In the genomic region with DNA sequence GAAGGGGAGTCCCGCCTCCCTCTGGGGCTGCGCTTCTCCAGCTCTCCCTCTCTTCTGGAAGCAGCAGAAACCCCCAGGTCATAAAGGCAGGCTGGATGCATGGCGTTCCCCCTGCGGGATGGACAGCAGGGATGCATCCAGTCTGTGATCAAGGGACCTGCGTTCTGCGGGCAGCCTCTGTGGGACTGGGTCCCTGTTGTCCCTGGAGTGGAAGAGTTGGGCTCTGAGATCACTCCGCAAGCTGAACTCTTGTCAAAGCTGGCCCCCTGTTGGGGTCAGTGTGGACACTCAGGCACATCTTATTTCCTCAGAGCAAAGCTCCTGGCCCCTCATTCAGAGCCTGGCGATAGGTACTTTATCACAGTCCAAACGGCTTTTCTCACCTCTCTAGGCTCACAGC, we compare ENCODE assay signal across 22 cellular contexts.
DNase-seq lines count a peak whose midpoint lies in the region; ATAC-seq and TF ChIP-seq lines count a peak whose summit lies in the region.
"Had no signal": no experiment of that assay in that cellular context is flagged by ENCODE, and none has a peak within 500 bp of the region (broad histone marks: within the 10 kb centered on the region; RNA-seq: fewer than 3 reads in every experiment).

No MANE protein-coding gene starts in this region.

- H2BK20ac ChIP-seq in H9 (ENCODE audit: low read depth, low read length, poor library complexity, severe bottlenecking), result no peak overlapping the region

- H3K27ac Mint-ChIP-seq in H9, result peak overlapping the region in 1 of 3 experiments; percentile 4; a peak in 1 of 7 replicates
- no peak overlapping the region for H3K27ac Mint-ChIP-seq in neural progenitor cell
- H3K27ac Mint-ChIP-seq in natural killer cell, result no peak overlapping the region
- H3K27ac Mint-ChIP-seq: CD4-positive, CD25-positive, alpha-beta regulatory T cell; HFFc6; IgD-negative memory B cell had no signal

- no peak overlapping the region for H3K27ac ChIP-seq in H9 (ENCODE audit: insufficient read length, low read depth, low read length)
- no peak overlapping the region for H3K27ac ChIP-seq in neural progenitor cell
- H3K27ac ChIP-seq: SJSA1 had no signal

- H3K79me2 ChIP-seq in H9 (ENCODE audit: insufficient read depth, low read length), result no peaks in the 10 kb centered on the region
- no peaks in the 10 kb centered on the region for H3K79me2 ChIP-seq in neural progenitor cell (ENCODE audit: low read depth)

- H4K8ac ChIP-seq in H9 (replicated peaks; ENCODE audit: insufficient read length, low read depth, low read length), result no peak overlapping the region

- no peaks in the 10 kb centered on the region for H3K23me2 ChIP-seq in H9 (ENCODE audit: insufficient read length, low read depth, low read length, poor library complexity, severe bottlenecking)

- H4K20me1 ChIP-seq in H9 (ENCODE audit: control insufficient read depth, insufficient read depth, insufficient read length) (peaks cover 5% of the 10 kb centered on the region), neural progenitor cell (ENCODE audit: low read depth) (no peaks in the 10 kb centered on the region)

- H3K4me1 ChIP-seq in H9 (ENCODE audit: insufficient read depth, low read length) (no peaks in the 10 kb centered on the region), neural progenitor cell (peaks cover 21% of the 10 kb centered on the region)
- H3K4me1 ChIP-seq: SJSA1 had no signal

- H4K91ac ChIP-seq in H9 (ENCODE audit: insufficient read length, low read depth, low read length), result no peak overlapping the region

- no peaks in the 10 kb centered on the region for H3K9me3 Mint-ChIP-seq in H9
- H3K9me3 Mint-ChIP-seq in neural progenitor cell, result no peaks in the 10 kb centered on the region
- H3K9me3 Mint-ChIP-seq in natural killer cell, result no peaks in the 10 kb centered on the region
- H3K9me3 Mint-ChIP-seq: IgD-negative memory B cell had no signal

- H3T11ph ChIP-seq in H9 (ENCODE audit: low read length), result no peak overlapping the region

- no peaks in the 10 kb centered on the region for H3K36me3 Mint-ChIP-seq in H9 (ENCODE audit: insufficient read depth in 1 of 3, low read depth in 3 of 3)
- no peaks in the 10 kb centered on the region for H3K36me3 Mint-ChIP-seq in neural progenitor cell
- no peaks in the 10 kb centered on the region for H3K36me3 Mint-ChIP-seq in natural killer cell
- H3K36me3 Mint-ChIP-seq: CD4-positive, CD25-positive, alpha-beta regulatory T cell; IgD-negative memory B cell had no signal

- H3F3A ChIP-seq in neural progenitor cell (ENCODE audit: low read depth), result peaks cover 15% of the 10 kb centered on the region

- no peak overlapping the region for H3K23ac ChIP-seq in H9 (ENCODE audit: insufficient read length, low read depth, low read length)

- no peak overlapping the region for H3K18ac ChIP-seq in H9 (ENCODE audit: insufficient read length, low read depth, low read length)

- H3K56ac ChIP-seq in H9 (ENCODE audit: insufficient read length, low read depth, low read length), result no peak overlapping the region

- H3K36me3 ChIP-seq in neural progenitor cell, result no peaks in the 10 kb centered on the region
- H3K36me3 ChIP-seq: SJSA1 had no signal

- no peak overlapping the region for H3K4ac ChIP-seq in H9 (ENCODE audit: low read depth, low read length)

- no peaks in the 10 kb centered on the region for H3K27me3 ChIP-seq in H9 (ENCODE audit: insufficient read depth, low read length)
- H3K27me3 ChIP-seq in neural progenitor cell, result no peaks in the 10 kb centered on the region
- H3K27me3 ChIP-seq: SJSA1 had no signal

- no peak overlapping the region for H4K5ac ChIP-seq in H9 (ENCODE audit: insufficient read length, low read depth, low read length)

- no CpG with 5 or more reads among the region's 9 CpGs for WGBS in H9 (ENCODE audit: extremely low coverage, insufficient read length, low lambda C conversion rate)

- H2AFZ ChIP-seq in H9 (ENCODE audit: low read length) (no peak overlapping the region), neural progenitor cell (replicated peaks) (peak overlapping the region; percentile 96)

- no peak overlapping the region for H2BK120ac ChIP-seq in H9 (ENCODE audit: low read depth, low read length, poor library complexity, severe bottlenecking)

- H2BK5ac ChIP-seq in H9 (ENCODE audit: insufficient read length, low read length), result no peak overlapping the region

- H3K4me3 ChIP-seq in neural progenitor cell, result no peak overlapping the region
- H3K4me3 ChIP-seq: SJSA1 had no signal

- H3K27me3 Mint-ChIP-seq in H9 (ENCODE audit: low read depth) (no peaks in the 10 kb centered on the region; the same call in none of the 2 replicates), neural progenitor cell (ENCODE audit: insufficient read depth, low read depth) (peaks cover 5% of the 10 kb centered on the region), natural killer cell (ENCODE audit: low read depth in 2 of 2) (peaks cover 0 to 20% of the 10 kb centered on the region in 2 donors)
- H3K27me3 Mint-ChIP-seq: CD4-positive, CD25-positive, alpha-beta regulatory T cell had no signal

- ATAC-seq in GM19395 (IDR thresholded peaks at IDR 0.05; ENCODE audit: unreplicated experiment) (no peak), natural killer cell (no peak)
- ATAC-seq: Right ventricle myocardium inferior had no signal

- H3K79me1 ChIP-seq in H9 (ENCODE audit: insufficient read depth, low read depth, low read length, poor library complexity, severe bottlenecking), result no peaks in the 10 kb centered on the region

- H2BK15ac ChIP-seq in H9 (ENCODE audit: low read depth, low read length), result no peak overlapping the region

- no peaks in the 10 kb centered on the region for H3K9me3 ChIP-seq in H9 (ENCODE audit: control insufficient read depth, low read depth, low read length)
- no peaks in the 10 kb centered on the region for H3K9me3 ChIP-seq in neural progenitor cell (ENCODE audit: low read depth)
- H3K9me3 ChIP-seq: SJSA1 had no signal

- H3K9ac ChIP-seq in H9 (ENCODE audit: extremely low read depth, insufficient read length, low read length) (no peak overlapping the region), neural progenitor cell (no peak overlapping the region)

- H3K4me1 Mint-ChIP-seq in H9 (peaks cover 7 to 26% of the 10 kb centered on the region in 2 experiments), neural progenitor cell (peaks cover 18% of the 10 kb centered on the region), natural killer cell (no peaks in the 10 kb centered on the region)
- H3K4me1 Mint-ChIP-seq: CD4-positive, CD25-positive, alpha-beta regulatory T cell; IgD-negative memory B cell had no signal

- H3K4me2 ChIP-seq in H9 (ENCODE audit: insufficient read depth, insufficient read length, low read length), result no peak overlapping the region
- H3K4me2 ChIP-seq in neural progenitor cell, result peak overlapping the region; percentile 42

- peak; percentile 35 for DNase-seq in H9
- DNase-seq in SK-N-DZ (ENCODE audit: low spot score), result peak; percentile 3
- peak; percentile 26 for DNase-seq in iPS-NIHi11 (ENCODE audit: low spot score)
- DNase-seq in neural progenitor cell (ENCODE audit: low spot score), result peak; percentile 62
- DNase-seq in NCI-H2171 treated with DMSO at 0.1 percent for 48 hours (lab: John Stamatoyannopoulos, UW), result no peak
- DNase-seq in natural killer cell, result no peak
- DNase-seq: CD4-positive, CD25-positive, alpha-beta regulatory T cell; EL; HFFc6; Karpas-422; MV-4-11; NCI-H1105 treated with DMSO at 0.1 percent for 48 hours; NCI-H2029 treated with DMSO at 0.1 percent for 48 hours; NCI-H345; NCI-H524; NCI-H774; OCI-M1; SW 1271 had no signal

- TF ChIP-seq CTCF in H9 (conservative IDR thresholded peaks at IDR 0.05) (no peak; the same call in 2 of the 3 replicates), neural progenitor cell (IDR thresholded peaks at IDR 0.05) (peak; percentile 10), natural killer cell (IDR thresholded peaks at IDR 0.05) (no peak)

- H3K4me3 Mint-ChIP-seq in H9 (no peak overlapping the region), neural progenitor cell (no peak overlapping the region), natural killer cell (no peak overlapping the region)
- H3K4me3 Mint-ChIP-seq: CD4-positive, CD25-positive, alpha-beta regulatory T cell; HFFc6; IgD-negative memory B cell had no signal

- H2AK5ac ChIP-seq in H9 (ENCODE audit: insufficient read length, low read length), result no peak overlapping the region

- intact Hi-C loops in natural killer cell (cut with micrococcal nuclease), result no loop called here

- H2BK12ac ChIP-seq in H9 (ENCODE audit: insufficient read length, low read depth, low read length), result no peak overlapping the region

- no peak overlapping the region for H3K14ac ChIP-seq in H9 (ENCODE audit: insufficient read depth, low read length)

Comparison
In these comparisons a context has a peak if more than half of its experiments do, and no peak if none do; other contexts are left out.
1. DNase-seq: peak in H9 (single experiment), SK-N-DZ (single experiment), iPS-NIHi11 (single experiment) and neural progenitor cell (single experiment); none in NCI-H2171 treated with DMSO at 0.1 percent for 48 hours (single experiment) and natural killer cell (single experiment).